In the genomic region with DNA sequence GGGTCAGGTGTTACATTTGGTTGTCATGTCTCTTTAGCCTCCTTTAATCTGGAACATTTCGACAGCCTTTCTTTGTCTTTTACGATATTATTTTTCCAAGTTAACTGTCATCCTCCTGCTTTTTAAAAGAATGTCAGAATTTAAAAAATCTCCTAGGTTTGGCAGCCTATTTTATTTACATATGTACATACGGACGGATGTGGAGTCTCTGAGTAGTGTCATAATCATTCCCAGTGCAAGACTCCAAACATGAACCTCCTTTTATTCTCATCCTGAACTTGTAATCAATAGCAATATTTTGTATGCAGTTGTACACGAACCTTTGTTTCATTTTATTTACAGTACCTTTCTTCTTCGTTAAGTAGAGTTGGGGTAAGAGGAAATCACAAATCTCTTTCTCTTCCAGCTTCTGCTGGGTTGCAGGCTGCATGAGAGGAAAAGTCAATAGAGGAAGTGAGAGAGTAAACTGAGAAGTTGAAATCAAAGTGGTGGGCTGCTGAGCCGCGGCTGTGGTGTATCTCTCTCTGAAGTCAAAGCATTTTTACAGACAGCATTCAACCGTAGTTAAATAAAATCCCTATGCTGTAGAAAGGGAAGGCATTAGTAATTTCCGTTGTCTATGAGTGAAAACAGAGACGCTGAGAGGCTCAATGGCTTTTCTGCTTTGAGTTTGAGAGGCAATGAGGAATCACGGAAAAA, we compare ENCODE assay signal across 8 cellular contexts. TPM values are rescaled to one million over a fixed set of nuclear protein-coding genes. Genes with fewer than 3 reads are reported as not detected.
DNase-seq lines count a peak whose midpoint lies in the region; ATAC-seq and TF ChIP-seq lines count a peak whose summit lies in the region.

No MANE protein-coding gene starts in this region.

- TF ChIP-seq CTCF in MCF 10A (IDR thresholded peaks at IDR 0.05; ENCODE audit: unreplicated experiment) = no peak

- DNase-seq in activated gamma-delta T cell treated with Interleukin-2 at 50 U/mL for 16 hours = peak; percentile 10
- no peak for DNase-seq in activated gamma-delta T cell (lab: John Stamatoyannopoulos, UW)
- peak; percentile 89 for DNase-seq in MV-4-11 (lab: John Stamatoyannopoulos, UW)
- DNase-seq in effector memory CD4-positive, alpha-beta T cell = no peak
- DNase-seq in NCI-H524 treated with DMSO at 0.1 percent for 48 hours (lab: John Stamatoyannopoulos, UW) = no peak
- no peak for DNase-seq in HPDE6-E6E7 (ENCODE audit: extremely low spot score)
- no peak for DNase-seq in MCF 10A (ENCODE audit: unreplicated experiment)

- CTCF ChIA-PET in MCF 10A (lab: Yijun Ruan, JAX) = no interaction called here

- peak overlapping the region; percentile 0 for H3K27ac ChIP-seq in effector memory CD4-positive, alpha-beta T cell (ENCODE audit: insufficient read depth, low read length, poor library complexity, severe bottlenecking)

- no peaks in the 10 kb centered on the region for H3K27me3 ChIP-seq in effector memory CD4-positive, alpha-beta T cell (replicated peaks; ENCODE audit: control insufficient read depth, insufficient read depth, low read length, poor library complexity, severe bottlenecking)

- no peaks in the 10 kb centered on the region for H3K36me3 Mint-ChIP-seq in MCF 10A (ENCODE audit: insufficient read depth, unreplicated experiment)

- intact Hi-C loops in MCF 10A (cut with micrococcal nuclease) = no loop called here

- no peaks in the 10 kb centered on the region for H3K4me1 Mint-ChIP-seq in MCF 10A (ENCODE audit: insufficient read depth, unreplicated experiment)

- POLR2A ChIA-PET in MCF 10A (lab: Yijun Ruan, JAX) = no interaction called here

- no TSS peak for BruUV-seq in MCF 10A (replicated peaks; lab: Mats Ljungman, UMichigan)

- peaks cover 73% of the 10 kb centered on the region for H3K27me3 Mint-ChIP-seq in MCF 10A (ENCODE audit: insufficient read depth, unreplicated experiment)

- H3K4me3 Mint-ChIP-seq in MCF 10A (ENCODE audit: unreplicated experiment) = no peak overlapping the region

- no peak overlapping the region for H3K4me3 ChIP-seq in effector memory CD4-positive, alpha-beta T cell (ENCODE audit: insufficient read depth, low read depth, low read length, poor library complexity, severe bottlenecking)

- ATAC-seq in HG02610 (IDR thresholded peaks at IDR 0.05; ENCODE audit: unreplicated experiment) = peak; percentile 97

- H3K4me1 ChIP-seq in effector memory CD4-positive, alpha-beta T cell (ENCODE audit: control insufficient read depth, insufficient read depth, low read length, poor library complexity, severe bottlenecking) = peaks cover 5% of the 10 kb centered on the region

- no peaks in the 10 kb centered on the region for H3K9me3 Mint-ChIP-seq in MCF 10A (ENCODE audit: unreplicated experiment)

- H3K9me3 ChIP-seq in effector memory CD4-positive, alpha-beta T cell (ENCODE audit: control insufficient read depth, low read length) = no peaks in the 10 kb centered on the region

- no peaks in the 10 kb centered on the region for H3K36me3 ChIP-seq in effector memory CD4-positive, alpha-beta T cell (ENCODE audit: control insufficient read depth, insufficient read depth, low read length)

- no peak overlapping the region for H3K27ac Mint-ChIP-seq in MCF 10A (ENCODE audit: low read depth, unreplicated experiment)

RNA-seq across cellular contexts. Expression of gene RPS6KA3, which starts 53.9 kb away (rescaled TPM):
- total RNA-seq in MCF 10A (2022) = 31.9 and 42.4 TPM in 2 replicates

Comparison
In these comparisons a context has a peak if more than half of its experiments do, and no peak if none do; other contexts are left out.
1. DNase-seq: peak in activated gamma-delta T cell treated with Interleukin-2 at 50 U/mL for 16 hours (single experiment) and MV-4-11 (single experiment); none in activated gamma-delta T cell (single experiment), effector memory CD4-positive, alpha-beta T cell (0 of 3), NCI-H524 treated with DMSO at 0.1 percent for 48 hours (single experiment), HPDE6-E6E7 (single experiment) and MCF 10A (single experiment).